1 cellular context compared by ENCODE assay signal in the genomic region with DNA sequence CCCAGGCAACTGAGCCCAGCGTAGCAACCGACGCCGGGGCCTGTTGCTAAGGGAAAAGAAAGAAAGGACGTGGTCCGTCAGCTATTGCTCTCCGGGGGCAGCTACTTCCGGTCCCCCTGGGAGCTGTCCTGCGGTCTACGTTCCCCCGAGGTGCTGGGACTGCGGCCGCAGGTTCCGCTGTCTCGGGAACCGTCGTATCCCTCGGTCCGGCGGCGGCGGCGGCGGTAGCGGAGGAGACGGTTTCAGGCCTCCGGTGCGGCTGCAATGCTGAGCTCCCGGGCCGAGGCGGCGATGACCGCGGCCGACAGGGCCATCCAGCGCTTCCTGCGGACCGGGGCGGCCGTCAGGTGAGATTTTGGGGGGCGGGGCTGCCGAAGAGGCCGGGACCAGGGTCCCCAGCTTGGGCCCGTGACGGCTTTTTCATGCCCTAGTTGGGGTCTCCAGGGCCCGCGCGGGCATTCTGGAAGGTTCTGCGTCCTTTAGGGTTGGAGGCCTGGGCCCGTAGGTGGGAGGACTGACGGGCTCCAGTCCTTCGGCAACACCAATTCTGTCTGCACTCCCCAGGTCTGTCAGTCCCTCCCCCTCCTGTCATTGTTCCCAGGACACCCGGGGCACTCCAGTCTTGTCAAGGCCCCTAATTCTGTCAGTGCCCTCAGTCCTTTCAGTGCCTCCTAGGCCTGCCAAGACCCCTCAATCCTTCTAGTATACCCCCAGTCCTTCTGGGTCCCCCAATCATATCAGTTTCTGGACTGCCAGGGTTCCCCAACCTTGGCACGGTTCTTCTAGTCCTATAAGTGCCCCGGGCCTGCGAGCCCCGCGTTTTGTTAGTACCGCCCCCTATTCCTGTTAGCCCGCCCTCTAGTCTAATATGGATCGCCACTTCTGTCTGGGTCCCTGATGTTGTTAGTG.
TF ChIP-seq lines count a peak whose summit lies in the region.

A gene with protein sequence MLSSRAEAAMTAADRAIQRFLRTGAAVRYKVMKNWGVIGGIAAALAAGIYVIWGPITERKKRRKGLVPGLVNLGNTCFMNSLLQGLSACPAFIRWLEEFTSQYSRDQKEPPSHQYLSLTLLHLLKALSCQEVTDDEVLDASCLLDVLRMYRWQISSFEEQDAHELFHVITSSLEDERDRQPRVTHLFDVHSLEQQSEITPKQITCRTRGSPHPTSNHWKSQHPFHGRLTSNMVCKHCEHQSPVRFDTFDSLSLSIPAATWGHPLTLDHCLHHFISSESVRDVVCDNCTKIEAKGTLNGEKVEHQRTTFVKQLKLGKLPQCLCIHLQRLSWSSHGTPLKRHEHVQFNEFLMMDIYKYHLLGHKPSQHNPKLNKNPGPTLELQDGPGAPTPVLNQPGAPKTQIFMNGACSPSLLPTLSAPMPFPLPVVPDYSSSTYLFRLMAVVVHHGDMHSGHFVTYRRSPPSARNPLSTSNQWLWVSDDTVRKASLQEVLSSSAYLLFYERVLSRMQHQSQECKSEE (plus strand): TSS at position 162 of the 909 bp plus-strand sequence. CDS start 103 bp downstream, at position 265.

TF ChIP-seq in K562, 482 proteins besides CTCF, POLR2A, EP300 and RAD21 (continued from another document and continues in another):
- TF ChIP-seq RBM39 (optimal IDR thresholded peaks at IDR 0.05; ENCODE audit: low read depth, low read length) (peak; percentile 93), SMARCE1 (IDR thresholded peaks at IDR 0.05) (no peak), CBX5 (IDR thresholded peaks at IDR 0.05; ENCODE audit: borderline replicate concordance, low read depth) (0 out of 2 replicates have a peak, but pooled peaks have one; percentile 40), PHF21A (IDR thresholded peaks at IDR 0.05; ENCODE audit: borderline replicate concordance, low read depth) (peak; percentile 56; the same call in 1 of the 2 replicates), MCM3 (IDR thresholded peaks at IDR 0.05) (no peak), FOXK1 (CRISPR knock-in tag; IDR thresholded peaks at IDR 0.05; ENCODE audit: borderline replicate concordance) (no peak), SMARCA5 (IDR thresholded peaks at IDR 0.05) (no peak), SMAD3 (CRISPR knock-in tag; conservative IDR thresholded peaks at IDR 0.05) (0 out of 2 replicates have a peak, but pooled peaks have one; percentile 29), ZKSCAN1 (IDR thresholded peaks at IDR 0.05; ENCODE audit: low read depth, low read length) (peak; percentile 82), YY1 (IDR thresholded peaks at IDR 0.05; ENCODE audit: borderline replicate concordance in 1 of 3, control insufficient read depth in 1 of 3, extremely low read depth in 1 of 3, insufficient read depth in 3 of 3, insufficient read length in 1 of 3, insufficient replicate concordance in 2 of 3, low read depth in 1 of 3, low read length in 2 of 3) (peak in 2 of 3 experiments; percentile 56 to 77), ZNF212 (CRISPR knock-in tag; IDR thresholded peaks at IDR 0.05) (no peak), ZEB2 (IDR thresholded peaks at IDR 0.05) (peak; percentile 99), ZBED1 (IDR thresholded peaks at IDR 0.05) (no peak), NONO (IDR thresholded peaks at IDR 0.05; ENCODE audit: low read depth in 2 of 2, low read length in 1 of 2) (peak in 1 of 2 experiments; percentile 75; a peak in 2 of 4 replicates), ZNF766 (CRISPR knock-in tag; conservative IDR thresholded peaks at IDR 0.05) (peak; percentile 80), HDAC1 (IDR thresholded peaks at IDR 0.05) (peak in 1 of 2 experiments; percentile 85; a peak in 2 of 4 replicates), C11orf30 (IDR thresholded peaks at IDR 0.05; ENCODE audit: low read depth) (peak; percentile 97), RCOR1 (IDR thresholded peaks at IDR 0.05; ENCODE audit: borderline replicate concordance in 1 of 2, low read depth in 2 of 2, low read length in 2 of 2) (peak in 1 of 2 experiments; percentile 68; a peak in 2 of 4 replicates), KDM5B (IDR thresholded peaks at IDR 0.05; ENCODE audit: insufficient replicate concordance, low read depth, low read length) (peak; percentile 32), TEAD2 (tag; IDR thresholded peaks at IDR 0.05) (no peak), CCNT2 (IDR thresholded peaks at IDR 0.05; ENCODE audit: borderline replicate concordance, extremely low read depth, insufficient read length, low read depth, low read length) (peak; percentile 24), NBN (IDR thresholded peaks at IDR 0.05; ENCODE audit: low read depth) (no peak), CXXC5 (CRISPR knock-in tag; IDR thresholded peaks at IDR 0.05) (peak; percentile 70), RHOXF2B (CRISPR knock-in tag; conservative IDR thresholded peaks at IDR 0.05) (peak; percentile 83; the same call in 1 of the 2 replicates), ZNF77 (CRISPR knock-in tag; IDR thresholded peaks at IDR 0.05) (no peak), HEY1 (CRISPR knock-in tag; IDR thresholded peaks at IDR 0.05; ENCODE audit: borderline replicate concordance) (no peak), PTTG1 (tag; IDR thresholded peaks at IDR 0.05; ENCODE audit: low read depth) (no peak), ZNF79 (CRISPR knock-in tag; IDR thresholded peaks at IDR 0.05; ENCODE audit: low read depth) (no peak), ZNF239 (CRISPR knock-in tag; IDR thresholded peaks at IDR 0.05) (no peak), ETV5 (CRISPR knock-in tag; IDR thresholded peaks at IDR 0.05; ENCODE audit: low read depth) (no peak; the same call in 1 of the 2 replicates), ZBTB17 (CRISPR knock-in tag; IDR thresholded peaks at IDR 0.05) (peak; percentile 42; the same call in 1 of the 2 replicates), ZBTB7A (IDR thresholded peaks at IDR 0.05; ENCODE audit: borderline replicate concordance, control insufficient read depth, low read depth, low read length) (peak; percentile 63; the same call in 1 of the 2 replicates), GABPB2 (CRISPR knock-in tag; conservative IDR thresholded peaks at IDR 0.05) (no peak)
- TF ChIP-seq, protein P1, sequence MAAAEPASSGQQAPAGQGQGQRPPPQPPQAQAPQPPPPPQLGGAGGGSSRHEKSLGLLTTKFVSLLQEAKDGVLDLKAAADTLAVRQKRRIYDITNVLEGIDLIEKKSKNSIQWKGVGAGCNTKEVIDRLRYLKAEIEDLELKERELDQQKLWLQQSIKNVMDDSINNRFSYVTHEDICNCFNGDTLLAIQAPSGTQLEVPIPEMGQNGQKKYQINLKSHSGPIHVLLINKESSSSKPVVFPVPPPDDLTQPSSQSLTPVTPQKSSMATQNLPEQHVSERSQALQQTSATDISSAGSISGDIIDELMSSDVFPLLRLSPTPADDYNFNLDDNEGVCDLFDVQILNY (CRISPR knock-in tag; IDR thresholded peaks at IDR 0.05): peak; percentile 61; the same call in 1 of the 2 replicates
- TF ChIP-seq, protein P2, sequence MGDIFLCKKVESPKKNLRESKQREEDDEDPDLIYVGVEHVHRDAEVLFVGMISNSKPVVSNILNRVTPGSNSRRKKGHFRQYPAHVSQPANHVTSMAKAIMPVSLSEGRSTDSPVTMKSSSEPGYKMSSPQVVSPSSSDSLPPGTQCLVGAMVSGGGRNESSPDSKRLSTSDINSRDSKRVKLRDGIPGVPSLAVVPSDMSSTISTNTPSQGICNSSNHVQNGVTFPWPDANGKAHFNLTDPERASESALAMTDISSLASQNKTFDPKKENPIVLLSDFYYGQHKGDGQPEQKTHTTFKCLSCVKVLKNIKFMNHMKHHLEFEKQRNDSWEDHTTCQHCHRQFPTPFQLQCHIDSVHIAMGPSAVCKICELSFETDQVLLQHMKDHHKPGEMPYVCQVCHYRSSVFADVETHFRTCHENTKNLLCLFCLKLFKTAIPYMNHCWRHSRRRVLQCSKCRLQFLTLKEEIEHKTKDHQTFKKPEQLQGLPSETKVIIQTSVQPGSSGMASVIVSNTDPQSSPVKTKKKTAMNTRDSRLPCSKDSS (IDR thresholded peaks at IDR 0.05; ENCODE audit: low read depth, partially characterized antibody): no peak
- TF ChIP-seq, protein P3, sequence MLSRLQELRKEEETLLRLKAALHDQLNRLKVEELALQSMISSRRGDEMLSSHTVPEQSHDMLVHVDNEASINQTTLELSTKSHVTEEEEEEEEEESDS (CRISPR knock-in tag; IDR thresholded peaks at IDR 0.05): no peak
- TF ChIP-seq, protein P4, sequence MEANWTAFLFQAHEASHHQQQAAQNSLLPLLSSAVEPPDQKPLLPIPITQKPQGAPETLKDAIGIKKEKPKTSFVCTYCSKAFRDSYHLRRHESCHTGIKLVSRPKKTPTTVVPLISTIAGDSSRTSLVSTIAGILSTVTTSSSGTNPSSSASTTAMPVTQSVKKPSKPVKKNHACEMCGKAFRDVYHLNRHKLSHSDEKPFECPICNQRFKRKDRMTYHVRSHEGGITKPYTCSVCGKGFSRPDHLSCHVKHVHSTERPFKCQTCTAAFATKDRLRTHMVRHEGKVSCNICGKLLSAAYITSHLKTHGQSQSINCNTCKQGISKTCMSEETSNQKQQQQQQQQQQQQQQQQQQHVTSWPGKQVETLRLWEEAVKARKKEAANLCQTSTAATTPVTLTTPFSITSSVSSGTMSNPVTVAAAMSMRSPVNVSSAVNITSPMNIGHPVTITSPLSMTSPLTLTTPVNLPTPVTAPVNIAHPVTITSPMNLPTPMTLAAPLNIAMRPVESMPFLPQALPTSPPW (CRISPR knock-in tag; IDR thresholded peaks at IDR 0.05): peak; percentile 82
- TF ChIP-seq, protein P5, sequence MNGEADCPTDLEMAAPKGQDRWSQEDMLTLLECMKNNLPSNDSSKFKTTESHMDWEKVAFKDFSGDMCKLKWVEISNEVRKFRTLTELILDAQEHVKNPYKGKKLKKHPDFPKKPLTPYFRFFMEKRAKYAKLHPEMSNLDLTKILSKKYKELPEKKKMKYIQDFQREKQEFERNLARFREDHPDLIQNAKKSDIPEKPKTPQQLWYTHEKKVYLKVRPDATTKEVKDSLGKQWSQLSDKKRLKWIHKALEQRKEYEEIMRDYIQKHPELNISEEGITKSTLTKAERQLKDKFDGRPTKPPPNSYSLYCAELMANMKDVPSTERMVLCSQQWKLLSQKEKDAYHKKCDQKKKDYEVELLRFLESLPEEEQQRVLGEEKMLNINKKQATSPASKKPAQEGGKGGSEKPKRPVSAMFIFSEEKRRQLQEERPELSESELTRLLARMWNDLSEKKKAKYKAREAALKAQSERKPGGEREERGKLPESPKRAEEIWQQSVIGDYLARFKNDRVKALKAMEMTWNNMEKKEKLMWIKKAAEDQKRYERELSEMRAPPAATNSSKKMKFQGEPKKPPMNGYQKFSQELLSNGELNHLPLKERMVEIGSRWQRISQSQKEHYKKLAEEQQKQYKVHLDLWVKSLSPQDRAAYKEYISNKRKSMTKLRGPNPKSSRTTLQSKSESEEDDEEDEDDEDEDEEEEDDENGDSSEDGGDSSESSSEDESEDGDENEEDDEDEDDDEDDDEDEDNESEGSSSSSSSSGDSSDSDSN (IDR thresholded peaks at IDR 0.05; ENCODE audit: borderline replicate concordance in 1 of 2, low read depth in 2 of 2, low read length in 2 of 2): peak; percentile 78 to 94; a peak in 3 of 4 replicates
- TF ChIP-seq, protein P6, sequence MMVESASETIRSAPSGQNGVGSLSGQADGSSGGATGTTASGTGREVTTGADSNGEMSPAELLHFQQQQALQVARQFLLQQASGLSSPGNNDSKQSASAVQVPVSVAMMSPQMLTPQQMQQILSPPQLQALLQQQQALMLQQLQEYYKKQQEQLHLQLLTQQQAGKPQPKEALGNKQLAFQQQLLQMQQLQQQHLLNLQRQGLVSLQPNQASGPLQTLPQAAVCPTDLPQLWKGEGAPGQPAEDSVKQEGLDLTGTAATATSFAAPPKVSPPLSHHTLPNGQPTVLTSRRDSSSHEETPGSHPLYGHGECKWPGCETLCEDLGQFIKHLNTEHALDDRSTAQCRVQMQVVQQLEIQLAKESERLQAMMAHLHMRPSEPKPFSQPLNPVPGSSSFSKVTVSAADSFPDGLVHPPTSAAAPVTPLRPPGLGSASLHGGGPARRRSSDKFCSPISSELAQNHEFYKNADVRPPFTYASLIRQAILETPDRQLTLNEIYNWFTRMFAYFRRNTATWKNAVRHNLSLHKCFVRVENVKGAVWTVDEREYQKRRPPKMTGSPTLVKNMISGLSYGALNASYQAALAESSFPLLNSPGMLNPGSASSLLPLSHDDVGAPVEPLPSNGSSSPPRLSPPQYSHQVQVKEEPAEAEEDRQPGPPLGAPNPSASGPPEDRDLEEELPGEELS (CRISPR knock-in tag; IDR thresholded peaks at IDR 0.05; ENCODE audit: borderline replicate concordance): peak; percentile 24; the same call in 1 of the 2 replicates
- TF ChIP-seq, protein P7, sequence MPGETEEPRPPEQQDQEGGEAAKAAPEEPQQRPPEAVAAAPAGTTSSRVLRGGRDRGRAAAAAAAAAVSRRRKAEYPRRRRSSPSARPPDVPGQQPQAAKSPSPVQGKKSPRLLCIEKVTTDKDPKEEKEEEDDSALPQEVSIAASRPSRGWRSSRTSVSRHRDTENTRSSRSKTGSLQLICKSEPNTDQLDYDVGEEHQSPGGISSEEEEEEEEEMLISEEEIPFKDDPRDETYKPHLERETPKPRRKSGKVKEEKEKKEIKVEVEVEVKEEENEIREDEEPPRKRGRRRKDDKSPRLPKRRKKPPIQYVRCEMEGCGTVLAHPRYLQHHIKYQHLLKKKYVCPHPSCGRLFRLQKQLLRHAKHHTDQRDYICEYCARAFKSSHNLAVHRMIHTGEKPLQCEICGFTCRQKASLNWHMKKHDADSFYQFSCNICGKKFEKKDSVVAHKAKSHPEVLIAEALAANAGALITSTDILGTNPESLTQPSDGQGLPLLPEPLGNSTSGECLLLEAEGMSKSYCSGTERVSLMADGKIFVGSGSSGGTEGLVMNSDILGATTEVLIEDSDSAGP (CRISPR knock-in tag; IDR thresholded peaks at IDR 0.05): peak; percentile 62; the same call in 1 of the 2 replicates
